8 cellular contexts compared by ENCODE assay signal in genomic region chr1:210239295-210240155, GRCh38. TPM values are rescaled to one million over a fixed set of nuclear protein-coding genes. Genes with fewer than 3 reads are reported as not detected.
A peak's percentile ranks its signal among the peaks of the same experiment; 100 is the strongest.
DNase-seq lines count a peak whose midpoint lies in the region; ATAC-seq and TF ChIP-seq lines count a peak whose summit lies in the region.

No MANE protein-coding gene starts in this region.

- peak; percentile 77 for DNase-seq in RPMI7951 (ENCODE audit: low read depth)
- peak; percentile 88 for DNase-seq in fibroblast of villous mesenchyme (ENCODE audit: low read depth)
- peak; percentile 88 for DNase-seq in renal cortical epithelial cell (ENCODE audit: low read depth)
- no peak for DNase-seq in central memory CD4-positive, alpha-beta T cell
- no peak for DNase-seq in activated T-cell treated with anti-CD3 and anti-CD28 coated beads, Interleukin-2, amount 50 U/mL, for 72 hours

- H3K4me1 Mint-ChIP-seq in activated T-cell treated with anti-CD3 and anti-CD28 coated beads, Interleukin-2, amount 50 U/mL, for 72 hours (ENCODE audit: low read depth) = peaks cover 5% of the 10 kb centered on the region

- H3K27me3 Mint-ChIP-seq in activated T-cell treated with anti-CD3 and anti-CD28 coated beads, Interleukin-2, amount 50 U/mL, for 72 hours (ENCODE audit: low read depth) = peaks cover 75% of the 10 kb centered on the region

- no peaks in the 10 kb centered on the region for H3K9me3 Mint-ChIP-seq in activated T-cell treated with anti-CD3 and anti-CD28 coated beads, Interleukin-2, amount 50 U/mL, for 72 hours

- no peak overlapping the region for H3K4me3 ChIP-seq in fibroblast of villous mesenchyme (ENCODE audit: low read depth, low read length)

- no peaks in the 10 kb centered on the region for H3K36me3 Mint-ChIP-seq in activated T-cell treated with anti-CD3 and anti-CD28 coated beads, Interleukin-2, amount 50 U/mL, for 72 hours (ENCODE audit: insufficient read depth in 2 of 2)

- no peak for ATAC-seq in GM21381 (IDR thresholded peaks at IDR 0.05; ENCODE audit: unreplicated experiment)
- no peak for ATAC-seq in activated T-cell treated with anti-CD3 and anti-CD28 coated beads, Interleukin-2, amount 50 U/mL, for 72 hours (replicated peaks in 1 of 2)
- ATAC-seq in HG03039 (IDR thresholded peaks at IDR 0.05; ENCODE audit: unreplicated experiment) = no peak

- TF ChIP-seq CTCF in GM12872 (IDR thresholded peaks at IDR 0.05; ENCODE audit: insufficient read depth, low read depth, low read length) = peak; percentile 23; the same call in 1 of the 3 replicates
- peak; percentile 65 for TF ChIP-seq CTCF in fibroblast of villous mesenchyme (IDR thresholded peaks at IDR 0.05; ENCODE audit: insufficient read depth, low read depth, low read length)

- no peak overlapping the region for H3K27ac Mint-ChIP-seq in activated T-cell treated with anti-CD3 and anti-CD28 coated beads, Interleukin-2, amount 50 U/mL, for 72 hours

- no peak overlapping the region for H3K4me3 Mint-ChIP-seq in activated T-cell treated with anti-CD3 and anti-CD28 coated beads, Interleukin-2, amount 50 U/mL, for 72 hours

RNA-seq across cellular contexts. Expression of gene SERTAD4, which starts 6.9 kb away (rescaled TPM):
- total RNA-seq in RPMI7951 (2014; rRNA removed; shearing (Covaris generic)) = 19.8 TPM in 2 replicates
- total RNA-seq in fibroblast of villous mesenchyme = 10.6 and 31.1 TPM in 2 replicates
- 3.0 and 4.0 TPM in 2 replicates for total RNA-seq in renal cortical epithelial cell
- total RNA-seq in activated T-cell treated with anti-CD3 and anti-CD28 coated beads, Interleukin-2, amount 50 U/mL, for 72 hours = not detected

Comparison
In these comparisons a context has a peak if more than half of its experiments do, and no peak if none do; other contexts are left out.
1. DNase-seq: peak in RPMI7951 (single experiment), fibroblast of villous mesenchyme (single experiment) and renal cortical epithelial cell (single experiment); none in central memory CD4-positive, alpha-beta T cell (single experiment) and activated T-cell treated with anti-CD3 and anti-CD28 coated beads, Interleukin-2, amount 50 U/mL, for 72 hours (0 of 2).